In genomic region chr3:63948995-63949394, GRCh38 we compare ENCODE assay signal across 19 cellular contexts. TPM values are rescaled to one million over a fixed set of nuclear protein-coding genes. Genes with fewer than 3 reads are reported as not detected.
DNase-seq lines count a peak whose midpoint lies in the region; ATAC-seq and TF ChIP-seq lines count a peak whose summit lies in the region.
"Had no signal": no experiment of that assay in that cellular context is flagged by ENCODE, and none has a peak within 500 bp of the region (broad histone marks: within the 10 kb centered on the region; RNA-seq: fewer than 3 reads in every experiment).

No MANE protein-coding gene starts in this region.

- peak overlapping the region; percentile 74 for H3K27ac Mint-ChIP-seq in endothelial cell (ENCODE audit: unreplicated experiment)
- H3K27ac Mint-ChIP-seq in activated T-cell treated with anti-CD3 and anti-CD28 coated beads, Interleukin-2, amount 50 U/mL, for 24 hours, result no peak overlapping the region
- no peak overlapping the region for H3K27ac Mint-ChIP-seq in activated CD4-positive, alpha-beta memory T cell treated with anti-CD3 and anti-CD28 coated beads for 36 hours

- H3K27me3 ChIP-seq in SK-N-SH (ENCODE audit: insufficient read depth), result no peaks in the 10 kb centered on the region
- H3K27me3 ChIP-seq: hepatocyte, left lung had no signal

- peaks cover 2% of the 10 kb centered on the region for H3K27me3 Mint-ChIP-seq in endothelial cell (ENCODE audit: unreplicated experiment)
- H3K27me3 Mint-ChIP-seq in activated T-cell treated with anti-CD3 and anti-CD28 coated beads, Interleukin-2, amount 50 U/mL, for 24 hours, result no peaks in the 10 kb centered on the region
- no peaks in the 10 kb centered on the region for H3K27me3 Mint-ChIP-seq in activated CD4-positive, alpha-beta memory T cell treated with anti-CD3 and anti-CD28 coated beads for 36 hours
- H3K27me3 Mint-ChIP-seq: naive thymus-derived CD4-positive, alpha-beta T cell had no signal

- H4K20me1 ChIP-seq in SK-N-SH (ENCODE audit: insufficient read depth), result peaks cover 12% of the 10 kb centered on the region; the same call in 1 of the 2 replicates

- DNase-seq in AG08396 (ENCODE audit: low spot score), result peak; percentile 26
- DNase-seq in SK-N-SH, result no peak
- DNase-seq in endothelial cell (ENCODE audit: low spot score), result no peak
- DNase-seq in left kidney (ENCODE audit: low read depth, low spot score), result peak; percentile 55
- no peak for DNase-seq in SHP77 treated with DMSO at 0.1 percent for 48 hours (lab: John Stamatoyannopoulos, UW)
- DNase-seq in activated T-cell treated with anti-CD3 and anti-CD28 coated beads, Interleukin-2, amount 50 U/mL, for 24 hours, result no peak
- DNase-seq in activated CD4-positive, alpha-beta memory T cell treated with anti-CD3 and anti-CD28 coated beads for 36 hours, result no peak
- DNase-seq: ACHN; activated CD4-positive, alpha-beta T cell treated with anti-CD3 and anti-CD28 coated beads, Interleukin-2, amount 50 U/mL, for 48 hours; KG1; left lung; naive thymus-derived CD4-positive, alpha-beta T cell; NCI-H1417; psoas muscle had no signal

- peaks cover 8 to 35% of the 10 kb centered on the region in 2 experiments for H3K4me1 ChIP-seq in SK-N-SH (ENCODE audit: control insufficient read depth in 1 of 2, insufficient read depth in 2 of 2, low read depth in 1 of 2, low read length in 1 of 2)

- H3F3A ChIP-seq in SK-N-SH (replicated peaks; ENCODE audit: insufficient read depth), result peaks cover 15% of the 10 kb centered on the region

- TF ChIP-seq EP300 in SK-N-SH (IDR thresholded peaks at IDR 0.05; ENCODE audit: borderline replicate concordance in 1 of 2, low read depth in 1 of 2, low read length in 1 of 2), result no peak

- H3K4me1 Mint-ChIP-seq in endothelial cell (ENCODE audit: unreplicated experiment), result peaks cover 8% of the 10 kb centered on the region
- peaks cover 68% of the 10 kb centered on the region for H3K4me1 Mint-ChIP-seq in activated T-cell treated with anti-CD3 and anti-CD28 coated beads, Interleukin-2, amount 50 U/mL, for 24 hours (ENCODE audit: low read depth)
- H3K4me1 Mint-ChIP-seq in activated CD4-positive, alpha-beta memory T cell treated with anti-CD3 and anti-CD28 coated beads for 36 hours (ENCODE audit: low read depth), result peaks cover 57% of the 10 kb centered on the region

- 71% methylated on average over 2 of the region's 2 CpGs for WGBS in SK-N-SH (ENCODE audit: low lambda C conversion rate)

- POLR2A ChIA-PET in SK-N-SH (lab: Yijun Ruan, JAX), result no interaction called here
- POLR2A ChIA-PET in activated CD4-positive, alpha-beta memory T cell treated with anti-CD3 and anti-CD28 coated beads for 36 hours (lab: Charles Lee), result no interaction called here

- peaks cover 22% of the 10 kb centered on the region for H3K36me3 Mint-ChIP-seq in endothelial cell (ENCODE audit: low read depth, unreplicated experiment)
- peaks cover 60% of the 10 kb centered on the region for H3K36me3 Mint-ChIP-seq in activated T-cell treated with anti-CD3 and anti-CD28 coated beads, Interleukin-2, amount 50 U/mL, for 24 hours (ENCODE audit: low read depth)
- peaks cover 12% of the 10 kb centered on the region for H3K36me3 Mint-ChIP-seq in activated CD4-positive, alpha-beta memory T cell treated with anti-CD3 and anti-CD28 coated beads for 36 hours

- H3K4me3 ChIP-seq in SK-N-SH (ENCODE audit: low read depth in 2 of 2, low read length in 1 of 2), result no peak overlapping the region
- H3K4me3 ChIP-seq: hepatocyte, left lung, psoas muscle had no signal

- H3K4me2 ChIP-seq in SK-N-SH, result no peak overlapping the region
- H3K4me2 ChIP-seq: hepatocyte had no signal

- no peak overlapping the region for H3K4me3 Mint-ChIP-seq in endothelial cell (ENCODE audit: unreplicated experiment)
- no peak overlapping the region for H3K4me3 Mint-ChIP-seq in activated T-cell treated with anti-CD3 and anti-CD28 coated beads, Interleukin-2, amount 50 U/mL, for 24 hours
- no peak overlapping the region for H3K4me3 Mint-ChIP-seq in activated CD4-positive, alpha-beta memory T cell treated with anti-CD3 and anti-CD28 coated beads for 36 hours
- H3K4me3 Mint-ChIP-seq: brain; naive thymus-derived CD4-positive, alpha-beta T cell had no signal

- H3K9me3 Mint-ChIP-seq in endothelial cell (ENCODE audit: unreplicated experiment), result no peaks in the 10 kb centered on the region
- no peaks in the 10 kb centered on the region for H3K9me3 Mint-ChIP-seq in activated T-cell treated with anti-CD3 and anti-CD28 coated beads, Interleukin-2, amount 50 U/mL, for 24 hours
- no peaks in the 10 kb centered on the region for H3K9me3 Mint-ChIP-seq in activated CD4-positive, alpha-beta memory T cell treated with anti-CD3 and anti-CD28 coated beads for 36 hours
- H3K9me3 Mint-ChIP-seq: brain; naive thymus-derived CD4-positive, alpha-beta T cell had no signal

- peak overlapping the region in 1 of 2 experiments; percentile 69; a peak in 3 of 4 replicates for H3K27ac ChIP-seq in SK-N-SH (ENCODE audit: low read depth in 2 of 2, low read length in 1 of 2)
- H3K27ac ChIP-seq: hepatocyte, left lung, psoas muscle had no signal

- no peak for ATAC-seq in GM19467 (IDR thresholded peaks at IDR 0.05; ENCODE audit: unreplicated experiment)
- ATAC-seq: left lung; naive thymus-derived CD4-positive, alpha-beta T cell; psoas muscle had no signal

- H2AFZ ChIP-seq in SK-N-SH (ENCODE audit: low read depth), result no peak overlapping the region
- H2AFZ ChIP-seq: hepatocyte had no signal

- H3K9ac ChIP-seq in SK-N-SH, result no peak overlapping the region

- TF ChIP-seq CTCF in SK-N-SH (IDR thresholded peaks at IDR 0.05) (no peak), endothelial cell (IDR thresholded peaks at IDR 0.05; ENCODE audit: unreplicated experiment) (no peak)

- no peaks in the 10 kb centered on the region for H3K9me2 ChIP-seq in SK-N-SH

- CTCF ChIA-PET in SK-N-SH (lab: Yijun Ruan, JAX), result interaction anchor here (1.3 to 2.0 kb wide), 2 partner anchors 45 to 75 kb away, joined by 3 to 7 read pairs; no protein-coding TSS in a partner anchor
- CTCF ChIA-PET in activated CD4-positive, alpha-beta memory T cell treated with anti-CD3 and anti-CD28 coated beads for 36 hours (lab: Charles Lee), result interaction anchor here (0.7 to 3.2 kb wide), 3 partner anchors 23 to 45 kb away, joined by 3 to 10 read pairs (median 3); no protein-coding TSS in a partner anchor

- peaks cover 61% of the 10 kb centered on the region for H3K79me2 ChIP-seq in SK-N-SH (ENCODE audit: insufficient read depth)

- H3K36me3 ChIP-seq in SK-N-SH (replicated peaks in 1 of 2; ENCODE audit: control insufficient read depth in 1 of 2, insufficient read depth in 2 of 2, low read length in 1 of 2), result peaks cover under 1 to 13% of the 10 kb centered on the region in 2 experiments

- H3K9me3 ChIP-seq in SK-N-SH, result no peaks in the 10 kb centered on the region
- H3K9me3 ChIP-seq: left lung, psoas muscle had no signal

- no peak for TF ChIP-seq RAD21 in SK-N-SH (IDR thresholded peaks at IDR 0.05; ENCODE audit: low read length)

- intact Hi-C loops in activated CD4-positive, alpha-beta memory T cell treated with anti-CD3 and anti-CD28 coated beads for 36 hours (cut with micrococcal nuclease), result no loop called here

TF ChIP-seq in SK-N-SH, 30 proteins besides CTCF, POLR2A, EP300 and RAD21:
- no peak for TF ChIP-seq NFIC (IDR thresholded peaks at IDR 0.05; ENCODE audit: borderline replicate concordance)
- no peak for TF ChIP-seq NRF1 (IDR thresholded peaks at IDR 0.05; ENCODE audit: low read depth, low read length)
- TF ChIP-seq TEAD4 (IDR thresholded peaks at IDR 0.05; ENCODE audit: borderline replicate concordance, insufficient read depth), result peak; percentile 17; the same call in 1 of the 2 replicates
- TF ChIP-seq, protein P1, sequence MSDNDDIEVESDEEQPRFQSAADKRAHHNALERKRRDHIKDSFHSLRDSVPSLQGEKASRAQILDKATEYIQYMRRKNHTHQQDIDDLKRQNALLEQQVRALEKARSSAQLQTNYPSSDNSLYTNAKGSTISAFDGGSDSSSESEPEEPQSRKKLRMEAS (IDR thresholded peaks at IDR 0.05; ENCODE audit: low read depth), result no peak

RNA-seq across cellular contexts. Expression of gene SCAANT1, which starts 36.8 kb away (rescaled TPM):
- not detected in 2 replicates for polyA plus RNA-seq in SK-N-SH (2012; rRNA removed)
- not detected in 2 replicates for polyA plus RNA-seq in SK-N-SH (2012; cell fraction: cytosol; rRNA removed)
- not detected in 2 replicates for polyA plus RNA-seq in SK-N-SH (2012; cell fraction: nucleus; rRNA removed)
- total RNA-seq in endothelial cell (ENCODE audit: unreplicated experiment), result not detected
- total RNA-seq in activated CD4-positive, alpha-beta memory T cell treated with anti-CD3 and anti-CD28 coated beads for 36 hours, result not detected
- total RNA-seq: hepatocyte; left lung; naive thymus-derived CD4-positive, alpha-beta T cell; NCI-H460; psoas muscle; temporal lobe had no signal
- polyA plus RNA-seq: naive thymus-derived CD4-positive, alpha-beta T cell; psoas muscle had no signal

Comparison
In these comparisons a context has a peak if more than half of its experiments do, and no peak if none do; other contexts are left out.
1. DNase-seq: peak in AG08396 (single experiment) and left kidney (single experiment); none in SK-N-SH (single experiment), endothelial cell (single experiment), SHP77 treated with DMSO at 0.1 percent for 48 hours (single experiment), activated T-cell treated with anti-CD3 and anti-CD28 coated beads, Interleukin-2, amount 50 U/mL, for 24 hours (single experiment) and activated CD4-positive, alpha-beta memory T cell treated with anti-CD3 and anti-CD28 coated beads for 36 hours (single experiment).